Comparison of ENCODE assay signal across 16 cellular contexts in genomic region chr12:106132175-106133135, GRCh38. TPM values are rescaled to one million over a fixed set of nuclear protein-coding genes. Genes with fewer than 3 reads are reported as not detected.
A peak's percentile ranks its signal among the peaks of the same experiment; 100 is the strongest.
DNase-seq lines count a peak whose midpoint lies in the region; ATAC-seq, FAIRE-seq and TF ChIP-seq lines count a peak whose summit lies in the region.
"Had no signal": no experiment of that assay in that cellular context is flagged by ENCODE, and none has a peak within 500 bp of the region (broad histone marks: within the 10 kb centered on the region; RNA-seq: fewer than 3 reads in every experiment).

No MANE protein-coding gene starts in this region.

- TF ChIP-seq POLR2A in HCT116 (IDR thresholded peaks at IDR 0.05; ENCODE audit: borderline replicate concordance, extremely low read depth, insufficient read depth, insufficient read length): no peak
- TF ChIP-seq POLR2A in gastrocnemius medialis (IDR thresholded peaks at IDR 0.05): no peak

- POLR2A ChIA-PET in HCT116 (lab: Charles Lee): no interaction called here

- no peaks in the 10 kb centered on the region for H3K9me2 ChIP-seq in HCT116 (ENCODE audit: insufficient read depth)

- H3K9ac ChIP-seq in HCT116 (ENCODE audit: low read length): no peak overlapping the region
- H3K9ac ChIP-seq in adipocyte (ENCODE audit: low read length): peak overlapping the region; percentile 60
- H3K9ac ChIP-seq in iPS-18a (ENCODE audit: low read length): peak overlapping the region; percentile 21

- no peak overlapping the region for H3K4me3 ChIP-seq in HCT116 (replicated peaks in 1 of 2; ENCODE audit: low read depth in 1 of 2, low read length in 2 of 2)
- peak overlapping the region; percentile 88 for H3K4me3 ChIP-seq in adipocyte (ENCODE audit: low read length)
- peak overlapping the region; percentile 8 for H3K4me3 ChIP-seq in iPS-18a (ENCODE audit: low read length)
- H3K4me3 ChIP-seq in gastrocnemius medialis: no peak overlapping the region
- H3K4me3 ChIP-seq: left lung had no signal

- no TSS peak for BruUV-seq in HCT116 (replicated peaks; lab: Mats Ljungman, UMichigan)

- H3K9me3 ChIP-seq in HCT116 (ENCODE audit: control insufficient read depth in 1 of 2, insufficient read depth in 1 of 2, low read depth in 1 of 2, low read length in 2 of 2) (no peaks in the 10 kb centered on the region), adipocyte (ENCODE audit: control insufficient read depth, low read length) (no peaks in the 10 kb centered on the region), iPS-18a (ENCODE audit: control insufficient read depth, low read depth, low read length) (no peaks in the 10 kb centered on the region), gastrocnemius medialis (no peaks in the 10 kb centered on the region)
- H3K9me3 ChIP-seq: left lung had no signal

- FAIRE-seq in RCC 7860 (lab: Jason Lieb, UNC): no peak
- FAIRE-seq: TTC549, urothelium cell line had no signal

- H3K27ac ChIP-seq in HCT116 (ENCODE audit: low read depth, low read length): no peak overlapping the region
- H3K27ac ChIP-seq in iPS-18a (ENCODE audit: low read length): peak overlapping the region; percentile 36
- peak overlapping the region in 3 of 4 donors; percentile 3 to 51 (median 39) for H3K27ac ChIP-seq in gastrocnemius medialis

- DNase-seq in HCT116 (ENCODE audit: low read depth, low spot score): no peak
- DNase-seq in adipocyte (ENCODE audit: low read depth): no peak
- DNase-seq in gastrocnemius medialis: no peak
- no peak for DNase-seq in RCC 7860 (ENCODE audit: low spot score)
- no peak for DNase-seq in activated gamma-delta T cell (lab: John Stamatoyannopoulos, UW)
- DNase-seq in DMS79 (lab: John Stamatoyannopoulos, UW): no peak
- DNase-seq: activated naive CD8-positive, alpha-beta T cell treated with anti-CD3 and anti-CD28 coated beads, Interleukin-2, amount 10 ng/mL, durations not matched to agents 7 days and 5 days; activated T-cell treated with anti-CD3 and anti-CD28 coated beads, Interleukin-2, amount 50 U/mL, for 4 hours; left lung; NCI-H1417 treated with DMSO at 0.1 percent for 48 hours; NCI-H345; stimulated activated naive B cell treated with anti-CD40 and anti-IgM and Interleukin-4, amounts not matched to agents 10 μg/mL and 1 μg/mL and 100 μg/mL, for 72 hours had no signal

- no peaks in the 10 kb centered on the region for H3K79me2 ChIP-seq in HCT116 (ENCODE audit: insufficient read depth, low read length)

- intact Hi-C loops in HCT116 (cut with micrococcal nuclease): loop anchor here (10.0 kb wide), 2 partner anchors 568 to 1928 kb away; no protein-coding TSS in a partner anchor
- intact Hi-C loops in gastrocnemius medialis (cut with DNase I; ENCODE audit: low total_unique reads): no loop called here

- TF ChIP-seq CTCF in HCT116 (IDR thresholded peaks at IDR 0.05 in 2 of 3, conservative IDR thresholded peaks at IDR 0.05 in 1 of 3; ENCODE audit: borderline replicate concordance in 1 of 3, insufficient read depth in 1 of 3, low read depth in 2 of 3, low read length in 2 of 3): no peak
- no peak for TF ChIP-seq CTCF in gastrocnemius medialis (IDR thresholded peaks at IDR 0.05 in 4 of 5, conservative IDR thresholded peaks at IDR 0.05 in 1 of 5)

- no peak overlapping the region for H2AFZ ChIP-seq in HCT116 (ENCODE audit: low read depth, low read length, poor library complexity, severe bottlenecking)

- no peak for TF ChIP-seq RAD21 in HCT116 (IDR thresholded peaks at IDR 0.05; ENCODE audit: low read depth)

- H4K20me1 ChIP-seq in HCT116 (ENCODE audit: insufficient read depth): no peaks in the 10 kb centered on the region

- RAD21 ChIA-PET in HCT116 (lab: Charles Lee; ENCODE audit: low non-redundant PET in 1 of 2, low total read pairs in 2 of 2, uncharacterized antibody in 2 of 2, unreplicated experiment in 2 of 2): no interaction called here

- in situ Hi-C loops in gastrocnemius medialis (cut with MboI; ENCODE audit: low sequenced_read_pairs in 4 of 4): loop anchor here (5.0 to 25.0 kb wide), 5 partner anchors 320 to 720 kb away; no protein-coding TSS in a partner anchor

- ATAC-seq in HCT116: no peak
- ATAC-seq in gastrocnemius medialis: no peak
- no peak for ATAC-seq in GM18861 (IDR thresholded peaks at IDR 0.05; ENCODE audit: unreplicated experiment)
- ATAC-seq: activated T-cell treated with anti-CD3 and anti-CD28 coated beads, Interleukin-2, amount 50 U/mL, for 4 hours; stimulated activated naive B cell treated with anti-CD40 and anti-IgM and Interleukin-4, amounts not matched to agents 10 μg/mL and 1 μg/mL and 100 μg/mL, for 72 hours had no signal

- CTCF ChIA-PET in HCT116 (lab: Charles Lee): interaction anchor here (2.2 to 6.2 kb wide), 2 partner anchors 16 to 712 kb away, joined by 7 to 36 read pairs; no protein-coding TSS in a partner anchor

- H3K36me3 ChIP-seq in HCT116 (ENCODE audit: control insufficient read depth in 1 of 2, insufficient read depth in 2 of 2, low read length in 2 of 2) (no peaks in the 10 kb centered on the region), adipocyte (ENCODE audit: control insufficient read depth, insufficient read depth, low read length, severe bottlenecking) (no peaks in the 10 kb centered on the region), iPS-18a (ENCODE audit: control insufficient read depth, low read depth, low read length) (no peaks in the 10 kb centered on the region), gastrocnemius medialis (no peaks in the 10 kb centered on the region)
- H3K36me3 ChIP-seq: left lung had no signal

- peak overlapping the region; percentile 69 for H3K4me2 ChIP-seq in HCT116 (ENCODE audit: low read length)

- peaks cover 25 to 26% of the 10 kb centered on the region in 2 experiments for H3K4me1 ChIP-seq in HCT116 (ENCODE audit: control insufficient read depth in 1 of 2, insufficient read depth in 2 of 2, low read length in 2 of 2)
- peaks cover 77% of the 10 kb centered on the region for H3K4me1 ChIP-seq in adipocyte (ENCODE audit: control insufficient read depth, insufficient read depth, low read length)
- H3K4me1 ChIP-seq in iPS-18a (ENCODE audit: control insufficient read depth, low read depth, low read length): peaks cover 55% of the 10 kb centered on the region
- peaks cover 57 to 86% of the 10 kb centered on the region in 2 donors for H3K4me1 ChIP-seq in gastrocnemius medialis

- H3K27me3 ChIP-seq in HCT116 (ENCODE audit: insufficient read depth, low read length) (no peaks in the 10 kb centered on the region), adipocyte (replicated peaks; ENCODE audit: control insufficient read depth, insufficient read depth, low read length) (no peaks in the 10 kb centered on the region), iPS-18a (ENCODE audit: control insufficient read depth, insufficient read depth, low read length) (peaks cover 10% of the 10 kb centered on the region), gastrocnemius medialis (no peaks in the 10 kb centered on the region)

TF ChIP-seq in HCT116, 20 proteins besides CTCF, POLR2A, EP300 and RAD21 (continues in another document):
- TF ChIP-seq ZFX (IDR thresholded peaks at IDR 0.05) (no peak), MAX (IDR thresholded peaks at IDR 0.05) (no peak), ZBTB33 (IDR thresholded peaks at IDR 0.05; ENCODE audit: extremely low read depth, insufficient replicate concordance, low read length) (no peak), REST (IDR thresholded peaks at IDR 0.05; ENCODE audit: low read depth) (no peak), ZNF274 (IDR thresholded peaks at IDR 0.05; ENCODE audit: low read depth, low read length) (no peak), SRF (IDR thresholded peaks at IDR 0.05; ENCODE audit: low read depth) (no peak), YY1 (IDR thresholded peaks at IDR 0.05; ENCODE audit: extremely low read depth, insufficient replicate concordance, low read depth, low read length) (no peak)

RNA-seq across cellular contexts. Expression of gene NUAK1, which starts 6.3 kb away (rescaled TPM):
- total RNA-seq in HCT116 (2021; ENCODE audit: unreplicated experiment) (7.4 TPM), gastrocnemius medialis (10 to 100 TPM; 18.9 to 34.5 (median 29.1) TPM)
- polyA plus RNA-seq in HCT116 (2012): 5.9 and 6.2 TPM in 2 replicates
- total RNA-seq: activated naive CD8-positive, alpha-beta T cell treated with anti-CD3 and anti-CD28 coated beads, Interleukin-2, amount 10 ng/mL, durations not matched to agents 7 days and 5 days had no signal

Comparison
In these comparisons a context has a peak if more than half of its experiments do, and no peak if none do; other contexts are left out.
1. H3K4me3 ChIP-seq: peak in adipocyte (single experiment) and iPS-18a (single experiment); none in HCT116 (0 of 2) and gastrocnemius medialis (0 of 4).